Comparison of ENCODE assay signal across 6 cellular contexts in the genomic region with DNA sequence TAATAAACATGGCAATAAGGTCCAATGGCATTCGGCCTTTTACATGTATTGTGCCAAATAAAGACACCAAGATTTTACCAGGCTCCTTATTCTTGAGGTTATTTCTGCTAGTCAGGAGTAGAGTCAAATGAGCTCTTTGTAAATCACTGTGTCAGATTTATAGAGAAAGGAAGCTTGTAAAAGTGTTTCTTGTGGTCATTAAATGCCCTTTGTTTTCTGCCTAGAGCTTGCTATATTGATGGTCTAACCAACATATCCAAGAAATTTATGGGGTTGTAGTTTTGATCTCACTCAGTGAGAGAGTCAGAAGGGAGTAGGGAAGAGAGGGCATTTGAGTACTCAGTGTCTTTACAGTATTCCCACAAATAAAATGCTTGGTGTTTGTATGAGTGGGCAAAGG.
"Had no signal": no experiment of that assay in that cellular context is flagged by ENCODE, and none has a peak within 500 bp of the region (broad histone marks: within the 10 kb centered on the region; RNA-seq: fewer than 3 reads in every experiment).

No MANE protein-coding gene starts in this region.

- ATAC-seq: GM23338, K562 had no signal

- DNase-seq: H9, HCEC 1CT, HFFc6, IMR-90 had no signal

- H2AFZ ChIP-seq: GM23338 had no signal

- H3K4me2 ChIP-seq: GM23338 had no signal

- H3K4me3 ChIP-seq: GM23338, K562 had no signal
